1 cellular context compared by ENCODE assay signal in genomic region chr16:88743693-88744519, GRCh38.
TF ChIP-seq lines count a peak whose summit lies in the region.

No MANE protein-coding gene starts in this region.

TF ChIP-seq in K562, 482 proteins besides CTCF, POLR2A, EP300 and RAD21 (continued from another document and continues in another):
- TF ChIP-seq CHD7 (IDR thresholded peaks at IDR 0.05; ENCODE audit: low read depth, low read length) (no peak), RBFOX2 (IDR thresholded peaks at IDR 0.05; ENCODE audit: low read depth, low read length) (no peak), ETV1 (tag; conservative IDR thresholded peaks at IDR 0.05; ENCODE audit: low read depth) (no peak), NR2C2 (CRISPR knock-in tag; IDR thresholded peaks at IDR 0.05) (peak; percentile 89), NR2C2 (tag; IDR thresholded peaks at IDR 0.05) (peak; percentile 91), ZNF146 (CRISPR knock-in tag; IDR thresholded peaks at IDR 0.05; ENCODE audit: unreplicated experiment) (no peak), SRSF3 (IDR thresholded peaks at IDR 0.05; ENCODE audit: insufficient read depth, low read length) (no peak), HEY1 (CRISPR knock-in tag; IDR thresholded peaks at IDR 0.05; ENCODE audit: borderline replicate concordance) (no peak), TBP (optimal IDR thresholded peaks at IDR 0.05; ENCODE audit: low read depth, low read length) (peak; percentile 21), SRSF7 (optimal IDR thresholded peaks at IDR 0.05; ENCODE audit: low read depth, low read length) (no peak), ZNF41 (CRISPR knock-in tag; conservative IDR thresholded peaks at IDR 0.05) (no peak), ZNF224 (CRISPR knock-in tag; IDR thresholded peaks at IDR 0.05) (no peak), SRF (CRISPR knock-in tag; IDR thresholded peaks at IDR 0.05) (no peak), ZBTB7A (IDR thresholded peaks at IDR 0.05; ENCODE audit: borderline replicate concordance, control insufficient read depth, low read depth, low read length) (no peak), TAL1 (IDR thresholded peaks at IDR 0.05) (no peak), SAFB2 (IDR thresholded peaks at IDR 0.05; ENCODE audit: borderline replicate concordance, low read depth, low read length, severe bottlenecking) (no peak), LEF1 (IDR thresholded peaks at IDR 0.05) (no peak), GTF2F1 (IDR thresholded peaks at IDR 0.05; ENCODE audit: low read depth, low read length) (no peak), ZZZ3 (IDR thresholded peaks at IDR 0.05) (no peak), ZC3H8 (IDR thresholded peaks at IDR 0.05) (no peak), NCOA6 (IDR thresholded peaks at IDR 0.05) (no peak), ZNF408 (CRISPR knock-in tag; IDR thresholded peaks at IDR 0.05; ENCODE audit: low read depth) (no peak), HNRNPL (IDR thresholded peaks at IDR 0.05; ENCODE audit: low read depth, low read length) (no peak), USF1 (CRISPR knock-in tag; IDR thresholded peaks at IDR 0.05) (peak; percentile 26; the same call in 1 of the 2 replicates), ELF1 (tag; IDR thresholded peaks at IDR 0.05) (no peak), NFIC (IDR thresholded peaks at IDR 0.05) (no peak), ZNF395 (CRISPR knock-in tag; IDR thresholded peaks at IDR 0.05) (no peak), MCM5 (IDR thresholded peaks at IDR 0.05; ENCODE audit: low read depth) (no peak), DNMT1 (IDR thresholded peaks at IDR 0.05) (no peak), LCOR (CRISPR knock-in tag; IDR thresholded peaks at IDR 0.05) (no peak), ZNF431 (CRISPR knock-in tag; IDR thresholded peaks at IDR 0.05) (no peak), ZNF589 (CRISPR knock-in tag; IDR thresholded peaks at IDR 0.05; ENCODE audit: low read depth) (no peak)
- TF ChIP-seq, protein P1, sequence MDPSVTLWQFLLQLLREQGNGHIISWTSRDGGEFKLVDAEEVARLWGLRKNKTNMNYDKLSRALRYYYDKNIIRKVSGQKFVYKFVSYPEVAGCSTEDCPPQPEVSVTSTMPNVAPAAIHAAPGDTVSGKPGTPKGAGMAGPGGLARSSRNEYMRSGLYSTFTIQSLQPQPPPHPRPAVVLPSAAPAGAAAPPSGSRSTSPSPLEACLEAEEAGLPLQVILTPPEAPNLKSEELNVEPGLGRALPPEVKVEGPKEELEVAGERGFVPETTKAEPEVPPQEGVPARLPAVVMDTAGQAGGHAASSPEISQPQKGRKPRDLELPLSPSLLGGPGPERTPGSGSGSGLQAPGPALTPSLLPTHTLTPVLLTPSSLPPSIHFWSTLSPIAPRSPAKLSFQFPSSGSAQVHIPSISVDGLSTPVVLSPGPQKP (CRISPR knock-in tag; IDR thresholded peaks at IDR 0.05): no peak
- TF ChIP-seq, protein P2, sequence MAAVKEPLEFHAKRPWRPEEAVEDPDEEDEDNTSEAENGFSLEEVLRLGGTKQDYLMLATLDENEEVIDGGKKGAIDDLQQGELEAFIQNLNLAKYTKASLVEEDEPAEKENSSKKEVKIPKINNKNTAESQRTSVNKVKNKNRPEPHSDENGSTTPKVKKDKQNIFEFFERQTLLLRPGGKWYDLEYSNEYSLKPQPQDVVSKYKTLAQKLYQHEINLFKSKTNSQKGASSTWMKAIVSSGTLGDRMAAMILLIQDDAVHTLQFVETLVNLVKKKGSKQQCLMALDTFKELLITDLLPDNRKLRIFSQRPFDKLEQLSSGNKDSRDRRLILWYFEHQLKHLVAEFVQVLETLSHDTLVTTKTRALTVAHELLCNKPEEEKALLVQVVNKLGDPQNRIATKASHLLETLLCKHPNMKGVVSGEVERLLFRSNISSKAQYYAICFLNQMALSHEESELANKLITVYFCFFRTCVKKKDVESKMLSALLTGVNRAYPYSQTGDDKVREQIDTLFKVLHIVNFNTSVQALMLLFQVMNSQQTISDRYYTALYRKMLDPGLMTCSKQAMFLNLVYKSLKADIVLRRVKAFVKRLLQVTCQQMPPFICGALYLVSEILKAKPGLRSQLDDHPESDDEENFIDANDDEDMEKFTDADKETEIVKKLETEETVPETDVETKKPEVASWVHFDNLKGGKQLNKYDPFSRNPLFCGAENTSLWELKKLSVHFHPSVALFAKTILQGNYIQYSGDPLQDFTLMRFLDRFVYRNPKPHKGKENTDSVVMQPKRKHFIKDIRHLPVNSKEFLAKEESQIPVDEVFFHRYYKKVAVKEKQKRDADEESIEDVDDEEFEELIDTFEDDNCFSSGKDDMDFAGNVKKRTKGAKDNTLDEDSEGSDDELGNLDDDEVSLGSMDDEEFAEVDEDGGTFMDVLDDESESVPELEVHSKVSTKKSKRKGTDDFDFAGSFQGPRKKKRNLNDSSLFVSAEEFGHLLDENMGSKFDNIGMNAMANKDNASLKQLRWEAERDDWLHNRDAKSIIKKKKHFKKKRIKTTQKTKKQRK (IDR thresholded peaks at IDR 0.05; ENCODE audit: borderline replicate concordance, low read depth, low read length): no peak
- TF ChIP-seq, protein P3, sequence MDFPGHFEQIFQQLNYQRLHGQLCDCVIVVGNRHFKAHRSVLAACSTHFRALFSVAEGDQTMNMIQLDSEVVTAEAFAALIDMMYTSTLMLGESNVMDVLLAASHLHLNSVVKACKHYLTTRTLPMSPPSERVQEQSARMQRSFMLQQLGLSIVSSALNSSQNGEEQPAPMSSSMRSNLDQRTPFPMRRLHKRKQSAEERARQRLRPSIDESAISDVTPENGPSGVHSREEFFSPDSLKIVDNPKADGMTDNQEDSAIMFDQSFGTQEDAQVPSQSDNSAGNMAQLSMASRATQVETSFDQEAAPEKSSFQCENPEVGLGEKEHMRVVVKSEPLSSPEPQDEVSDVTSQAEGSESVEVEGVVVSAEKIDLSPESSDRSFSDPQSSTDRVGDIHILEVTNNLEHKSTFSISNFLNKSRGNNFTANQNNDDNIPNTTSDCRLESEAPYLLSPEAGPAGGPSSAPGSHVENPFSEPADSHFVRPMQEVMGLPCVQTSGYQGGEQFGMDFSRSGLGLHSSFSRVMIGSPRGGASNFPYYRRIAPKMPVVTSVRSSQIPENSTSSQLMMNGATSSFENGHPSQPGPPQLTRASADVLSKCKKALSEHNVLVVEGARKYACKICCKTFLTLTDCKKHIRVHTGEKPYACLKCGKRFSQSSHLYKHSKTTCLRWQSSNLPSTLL (IDR thresholded peaks at IDR 0.05): no peak
- TF ChIP-seq, protein P4, sequence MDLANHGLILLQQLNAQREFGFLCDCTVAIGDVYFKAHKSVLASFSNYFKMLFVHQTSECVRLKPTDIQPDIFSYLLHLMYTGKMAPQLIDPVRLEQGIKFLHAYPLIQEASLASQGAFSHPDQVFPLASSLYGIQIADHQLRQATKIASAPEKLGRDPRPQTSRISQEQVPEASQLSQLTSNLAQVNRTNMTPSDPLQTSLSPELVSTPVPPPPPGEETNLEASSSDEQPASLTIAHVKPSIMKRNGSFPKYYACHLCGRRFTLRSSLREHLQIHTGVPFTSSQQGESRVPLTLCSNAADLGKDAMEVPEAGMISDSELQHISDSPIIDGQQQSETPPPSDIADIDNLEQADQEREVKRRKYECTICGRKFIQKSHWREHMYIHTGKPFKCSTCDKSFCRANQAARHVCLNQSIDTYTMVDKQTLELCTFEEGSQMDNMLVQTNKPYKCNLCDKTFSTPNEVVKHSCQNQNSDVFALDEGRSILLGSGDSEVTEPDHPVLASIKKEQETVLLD (IDR thresholded peaks at IDR 0.05): 0 out of 2 replicates have a peak, but pooled peaks have one; percentile 32
